16 cellular contexts compared by ENCODE assay signal in the genomic region with DNA sequence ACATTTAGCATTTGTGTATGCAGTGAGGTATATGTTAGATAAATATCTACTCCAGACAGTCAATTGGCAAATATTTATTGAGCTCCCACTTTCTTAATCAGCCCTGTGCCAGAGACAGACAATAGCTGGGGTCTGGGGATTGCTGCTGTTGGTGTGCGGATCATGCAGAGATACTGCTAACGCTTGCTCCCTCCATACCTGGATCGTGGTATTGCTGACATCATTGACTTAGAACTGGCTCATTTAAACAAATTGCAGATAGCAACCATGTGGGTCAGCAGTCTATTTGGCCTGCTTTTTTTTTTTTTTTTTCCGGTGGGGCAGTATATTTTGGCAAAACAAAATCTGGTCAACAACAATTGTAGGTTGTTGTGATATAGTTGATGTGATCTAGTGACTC. TPM values are rescaled to one million over a fixed set of nuclear protein-coding genes. Genes with fewer than 3 reads are reported as not detected.
DNase-seq lines count a peak whose midpoint lies in the region; ATAC-seq and TF ChIP-seq lines count a peak whose summit lies in the region.
"Had no signal": no experiment of that assay in that cellular context is flagged by ENCODE, and none has a peak within 500 bp of the region (broad histone marks: within the 10 kb centered on the region; RNA-seq: fewer than 3 reads in every experiment).

No MANE protein-coding gene starts in this region.

- dilution Hi-C loops in IMR-90 (cut with HindIII; ENCODE audit: low sequenced_read_pairs, unreplicated experiment): no loop called here

- no peak overlapping the region for H2BK20ac ChIP-seq in IMR-90 (ENCODE audit: low read depth, low read length)

- peak overlapping the region; percentile 24 for H3K27ac Mint-ChIP-seq in T-helper 17 cell
- peak overlapping the region; percentile 32 for H3K27ac Mint-ChIP-seq in stimulated activated effector memory CD8-positive, alpha-beta T cell treated with anti-CD3 and anti-CD28 coated beads, Interleukin-12 subunit alpha, Interleukin-12 subunit beta, amount 100 ng/mL, for 72 hours
- no peak overlapping the region for H3K27ac Mint-ChIP-seq in activated T-helper 17 cell treated with anti-CD3 and anti-CD28 coated beads, Interleukin-2, amount 50 U/mL, for 72 hours

- WGBS in IMR-90 (ENCODE audit: extremely low coverage in 2 of 2, insufficient read length in 1 of 2), 2 experiments: no CpG with 5 or more reads among the region's 4 CpGs

- in situ Hi-C loops in IMR-90 (cut with MboI; ENCODE audit: low sequenced_read_pairs): loop anchor here (10.0 kb wide), 2 partner anchors 168 to 228 kb away; no protein-coding TSS in a partner anchor

- H4K20me1 ChIP-seq in IMR-90 (ENCODE audit: insufficient read depth, low read length): peaks cover 72% of the 10 kb centered on the region

- H3K36me3 ChIP-seq in left ventricle myocardium inferior: no peaks in the 10 kb centered on the region
- peaks cover 2% of the 10 kb centered on the region for H3K36me3 ChIP-seq in IMR-90 (ENCODE audit: control insufficient read depth, insufficient read depth, low read length)

- no peak for TF ChIP-seq CTCF in left ventricle myocardium inferior (IDR thresholded peaks at IDR 0.05; ENCODE audit: borderline replicate concordance)
- no peak for TF ChIP-seq CTCF in IMR-90 (conservative IDR thresholded peaks at IDR 0.05; ENCODE audit: low read depth, low read length)

- CTCF ChIA-PET in IMR-90 (lab: Yijun Ruan, JAX): interaction anchor here (0.6 kb wide), 1 partner anchor 26 kb away, joined by 5 read pairs; no protein-coding TSS in a partner anchor

- H3K4ac ChIP-seq in IMR-90 (ENCODE audit: low read depth, low read length): no peak overlapping the region

- TF ChIP-seq RAD21 in IMR-90 (IDR thresholded peaks at IDR 0.05; ENCODE audit: low read length): no peak

- H2AK5ac ChIP-seq in IMR-90 (ENCODE audit: low read depth, low read length): no peak overlapping the region

- no peak overlapping the region for H2BK120ac ChIP-seq in IMR-90 (ENCODE audit: low read depth, low read length)

- H3K18ac ChIP-seq in IMR-90 (ENCODE audit: low read depth, low read length): no peak overlapping the region

- H3K9me3 Mint-ChIP-seq in stimulated activated effector memory CD8-positive, alpha-beta T cell treated with anti-CD3 and anti-CD28 coated beads, Interleukin-12 subunit alpha, Interleukin-12 subunit beta, amount 100 ng/mL, for 72 hours: no peaks in the 10 kb centered on the region
- H3K9me3 Mint-ChIP-seq in activated T-helper 17 cell treated with anti-CD3 and anti-CD28 coated beads, Interleukin-2, amount 50 U/mL, for 72 hours: no peaks in the 10 kb centered on the region

- no peaks in the 10 kb centered on the region for H3K27me3 Mint-ChIP-seq in T-helper 17 cell
- no peaks in the 10 kb centered on the region for H3K27me3 Mint-ChIP-seq in activated T-helper 17 cell treated with anti-CD3 and anti-CD28 coated beads, Interleukin-2, amount 50 U/mL, for 72 hours

- H4K5ac ChIP-seq in IMR-90 (ENCODE audit: low read depth, low read length): no peak overlapping the region

- no peak overlapping the region for H3K14ac ChIP-seq in IMR-90 (replicated peaks; ENCODE audit: low read depth, low read length)

- H3K9me1 ChIP-seq in IMR-90 (ENCODE audit: insufficient read depth, low read length): peaks cover 16% of the 10 kb centered on the region

- H3K56ac ChIP-seq in IMR-90 (ENCODE audit: extremely low read depth, insufficient read depth, low read length): no peak overlapping the region

- BruUV-seq in IMR-90 (replicated peaks; lab: Mats Ljungman, UMichigan): no TSS peak

- H3K4me2 ChIP-seq in IMR-90 (ENCODE audit: low read depth, low read length): peak overlapping the region; percentile 10; the same call in 1 of the 2 replicates
- H3K4me2 ChIP-seq: A549 had no signal

- no peak overlapping the region for H3K23ac ChIP-seq in IMR-90 (ENCODE audit: low read depth, low read length)

- no peak for DNase-seq in left ventricle myocardium inferior
- no peak for DNase-seq in Right ventricle myocardium superior
- DNase-seq in IMR-90: no peak
- no peak for DNase-seq in T-helper 17 cell
- DNase-seq in stimulated activated effector memory CD8-positive, alpha-beta T cell treated with anti-CD3 and anti-CD28 coated beads, Interleukin-12 subunit alpha, Interleukin-12 subunit beta, amount 100 ng/mL, for 72 hours (ENCODE audit: low spot score in 2 of 2): no peak
- DNase-seq in SKM-1 (lab: John Stamatoyannopoulos, UW; ENCODE audit: unreplicated experiment): no peak
- no peak for DNase-seq in mesenteric fat pad (ENCODE audit: low spot score)
- DNase-seq: COR-L47, NCI-H146, NCI-H2227 treated with DMSO at 0.1 percent for 48 hours, NCI-H524, OCI-M1, RPMI8226 had no signal

- peaks cover 56% of the 10 kb centered on the region for H3K4me1 Mint-ChIP-seq in T-helper 17 cell
- H3K4me1 Mint-ChIP-seq in stimulated activated effector memory CD8-positive, alpha-beta T cell treated with anti-CD3 and anti-CD28 coated beads, Interleukin-12 subunit alpha, Interleukin-12 subunit beta, amount 100 ng/mL, for 72 hours: peaks cover 76% of the 10 kb centered on the region
- peaks cover 50% of the 10 kb centered on the region for H3K4me1 Mint-ChIP-seq in activated T-helper 17 cell treated with anti-CD3 and anti-CD28 coated beads, Interleukin-2, amount 50 U/mL, for 72 hours

- ATAC-seq in Right ventricle myocardium superior (ENCODE audit: poor library complexity): no peak
- ATAC-seq in IMR-90 (ENCODE audit: low read depth): no peak
- ATAC-seq in T-helper 17 cell: no peak
- no peak for ATAC-seq in stimulated activated effector memory CD8-positive, alpha-beta T cell treated with anti-CD3 and anti-CD28 coated beads, Interleukin-12 subunit alpha, Interleukin-12 subunit beta, amount 100 ng/mL, for 72 hours
- no peak for ATAC-seq in activated T-helper 17 cell treated with anti-CD3 and anti-CD28 coated beads, Interleukin-2, amount 50 U/mL, for 72 hours (replicated peaks)
- ATAC-seq: A549 had no signal

- no peak overlapping the region for H2AFZ ChIP-seq in IMR-90 (replicated peaks; ENCODE audit: low read length, poor library complexity)

- H3K27ac ChIP-seq in left ventricle myocardium inferior (replicated peaks) (peak overlapping the region; percentile 63), IMR-90 (ENCODE audit: insufficient read depth, low read length) (no peak overlapping the region)
- H3K27ac ChIP-seq: A549, C4-2B had no signal

- H3K27me3 ChIP-seq in left ventricle myocardium inferior (ENCODE audit: low read depth): no peaks in the 10 kb centered on the region
- no peaks in the 10 kb centered on the region for H3K27me3 ChIP-seq in IMR-90 (ENCODE audit: control insufficient read depth, insufficient read depth, low read length)

- no peaks in the 10 kb centered on the region for H3K9me3 ChIP-seq in left ventricle myocardium inferior (replicated peaks)
- no peaks in the 10 kb centered on the region for H3K9me3 ChIP-seq in IMR-90 (ENCODE audit: control insufficient read depth, insufficient read depth, low read length)
- no peaks in the 10 kb centered on the region for H3K9me3 ChIP-seq in T-helper 17 cell (ENCODE audit: control insufficient read depth, low read length, poor library complexity, severe bottlenecking)
- H3K9me3 ChIP-seq: A549 had no signal

- intact Hi-C loops in left ventricle myocardium inferior (cut with micrococcal nuclease): loop anchor here (10.0 kb wide), 1 partner anchor 168 kb away; no protein-coding TSS in a partner anchor
- intact Hi-C loops in Right ventricle myocardium superior (cut with DNase I): loop anchor here (10.0 kb wide), 1 partner anchor 158 kb away; no protein-coding TSS in a partner anchor
- intact Hi-C loops in IMR-90 (cut with micrococcal nuclease): no loop called here

- peaks cover 93% of the 10 kb centered on the region for H3K4me1 ChIP-seq in left ventricle myocardium inferior
- H3K4me1 ChIP-seq in IMR-90 (ENCODE audit: control insufficient read depth, insufficient read depth, low read length): peaks cover 17% of the 10 kb centered on the region

- TF ChIP-seq POLR2A in IMR-90 (IDR thresholded peaks at IDR 0.05; ENCODE audit: low read depth, low read length): no peak

- H2BK15ac ChIP-seq in IMR-90 (ENCODE audit: low read depth, low read length): no peak overlapping the region

- H3K4me3 Mint-ChIP-seq in T-helper 17 cell: peak overlapping the region; percentile 9
- H3K4me3 Mint-ChIP-seq in stimulated activated effector memory CD8-positive, alpha-beta T cell treated with anti-CD3 and anti-CD28 coated beads, Interleukin-12 subunit alpha, Interleukin-12 subunit beta, amount 100 ng/mL, for 72 hours: no peak overlapping the region
- H3K4me3 Mint-ChIP-seq in activated T-helper 17 cell treated with anti-CD3 and anti-CD28 coated beads, Interleukin-2, amount 50 U/mL, for 72 hours: no peak overlapping the region

- H3K79me1 ChIP-seq in IMR-90 (ENCODE audit: low read depth in 1 of 2, low read length in 2 of 2): peaks cover 18 to 56% of the 10 kb centered on the region in 2 experiments

- no peak overlapping the region for H3K4me3 ChIP-seq in left ventricle myocardium inferior
- H3K4me3 ChIP-seq in IMR-90 (ENCODE audit: insufficient read depth, low read depth, low read length): no peak overlapping the region
- H3K4me3 ChIP-seq: A549 had no signal

- peaks cover 2% of the 10 kb centered on the region for H3K36me3 Mint-ChIP-seq in T-helper 17 cell (ENCODE audit: low read depth)
- H3K36me3 Mint-ChIP-seq in stimulated activated effector memory CD8-positive, alpha-beta T cell treated with anti-CD3 and anti-CD28 coated beads, Interleukin-12 subunit alpha, Interleukin-12 subunit beta, amount 100 ng/mL, for 72 hours: peaks cover 33% of the 10 kb centered on the region
- H3K36me3 Mint-ChIP-seq in activated T-helper 17 cell treated with anti-CD3 and anti-CD28 coated beads, Interleukin-2, amount 50 U/mL, for 72 hours (ENCODE audit: low read depth): peaks cover 38% of the 10 kb centered on the region

- H4K91ac ChIP-seq in IMR-90 (ENCODE audit: insufficient read depth, low read depth, low read length): no peak overlapping the region

- H2BK5ac ChIP-seq in IMR-90 (ENCODE audit: low read depth, low read length, poor library complexity, severe bottlenecking): no peak overlapping the region

- no peak overlapping the region for H4K8ac ChIP-seq in IMR-90 (ENCODE audit: low read depth in 2 of 2, low read length in 2 of 2)

- H3K9ac ChIP-seq in IMR-90 (ENCODE audit: low read depth, low read length): no peak overlapping the region

- H2AK9ac ChIP-seq in IMR-90 (replicated peaks; ENCODE audit: low read depth, low read length, poor library complexity): no peak overlapping the region

- POLR2A ChIA-PET in IMR-90 (lab: Charles Lee; ENCODE audit: unreplicated experiment): no interaction called here

TF ChIP-seq in IMR-90, 13 proteins besides CTCF, POLR2A, EP300 and RAD21 (continues in another document):
- no peak for TF ChIP-seq CHD1 (IDR thresholded peaks at IDR 0.05; ENCODE audit: low read depth, low read length)

RNA-seq across cellular contexts. Expression of a gene that starts 9.5 kb away (rescaled TPM):
- total RNA-seq in left ventricle myocardium inferior: 43.4 TPM
- total RNA-seq in Right ventricle myocardium superior: 49.2 TPM
- 14.5 and 22.8 TPM in 2 replicates for total RNA-seq in IMR-90 (2012; rRNA removed)
- polyA plus RNA-seq in IMR-90 (2012; rRNA removed): 17.5 and 20.1 TPM in 2 replicates
- polyA plus RNA-seq in IMR-90 (2012; cell fraction: cytosol; rRNA removed): 9.7 and 16.0 TPM in 2 replicates
- polyA plus RNA-seq in IMR-90 (2012; cell fraction: nucleus; rRNA removed; ENCODE audit: low replicate concordance): 28.7 and 32.4 TPM in 2 replicates
- 100 to 1,000 TPM; 149 to 158 TPM for total RNA-seq in T-helper 17 cell
- total RNA-seq in activated T-helper 17 cell treated with anti-CD3 and anti-CD28 coated beads, Interleukin-2, amount 50 U/mL, for 72 hours: 10 to 100 TPM; 66.7 to 67.3 TPM
- 87.4 TPM for total RNA-seq in mesenteric fat pad
